17 cellular contexts compared by ENCODE assay signal in genomic region chr4:32061916-32062315, GRCh38.
"Had no signal": no experiment of that assay in that cellular context is flagged by ENCODE, and none has a peak within 500 bp of the region (broad histone marks: within the 10 kb centered on the region; RNA-seq: fewer than 3 reads in every experiment).

No MANE protein-coding gene starts in this region.

- H3K4me3 ChIP-seq: esophagus squamous epithelium, hepatocyte, pancreas had no signal

- ATAC-seq: effector memory CD8-positive, alpha-beta T cell; foreskin keratinocyte; left colon; left ventricle myocardium superior; pancreas; right cardiac atrium had no signal

- DNase-seq: effector memory CD8-positive, alpha-beta T cell; esophagus squamous epithelium; head of caudate nucleus; kidney; left colon; left ventricle myocardium superior; mesendoderm; naive B cell; occipital lobe; pancreas; right cardiac atrium; small intestine; stimulated activated CD4-positive, alpha-beta T cell treated with anti-CD3 and anti-CD28 coated beads, Interleukin-12 subunit alpha, Interleukin-12 subunit beta, amount 100 ng/mL, for 4 hours; stimulated activated naive CD4-positive, alpha-beta T cell treated with Interleukin-2 at 50 U/mL for 16 hours; trophoblast cell had no signal
